In the genomic region with DNA sequence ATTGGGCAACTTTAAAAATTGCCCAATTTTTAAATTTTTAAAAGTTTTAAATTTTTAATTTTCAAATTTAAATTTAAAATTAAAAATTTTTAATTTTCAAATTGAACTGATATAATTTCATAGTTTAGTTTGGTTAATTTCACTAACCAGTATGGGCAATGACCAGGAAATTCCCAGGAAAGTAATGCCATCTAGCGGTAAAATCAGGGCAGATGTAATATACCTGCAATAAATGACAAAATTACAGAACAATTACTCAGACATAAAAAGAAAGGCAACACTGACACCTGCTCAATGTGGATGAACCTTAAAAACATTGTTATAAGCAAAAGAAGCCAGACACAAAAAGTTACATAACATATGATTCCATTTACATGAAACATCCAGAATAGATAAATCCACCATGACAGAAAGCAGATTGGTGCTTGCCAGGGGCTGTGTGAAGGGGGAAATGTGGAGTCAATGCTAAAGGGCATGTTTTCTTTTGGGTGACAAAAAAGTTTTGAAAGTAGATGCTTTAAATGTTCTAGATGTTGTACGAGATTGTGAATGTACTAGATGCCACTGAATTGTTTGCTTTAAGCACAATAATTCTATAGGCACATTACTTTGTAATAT, we compare ENCODE assay signal across 8 cellular contexts. TPM values are rescaled to one million over a fixed set of nuclear protein-coding genes. Genes with fewer than 3 reads are reported as not detected.
DNase-seq lines count a peak whose midpoint lies in the region; ATAC-seq, FAIRE-seq and TF ChIP-seq lines count a peak whose summit lies in the region.

No MANE protein-coding gene starts in this region.

- H3K27ac Mint-ChIP-seq in activated CD8-positive, alpha-beta T cell treated with anti-CD3 and anti-CD28 coated beads for 36 hours = no peak overlapping the region

- DNase-seq in AG09309 (ENCODE audit: low read depth) (no peak), NCI-H146 (lab: John Stamatoyannopoulos, UW) (peak; percentile 46), glomerular endothelial cell (ENCODE audit: extremely low read depth, low read depth, low spot score) (peak; percentile 18), renal cortical epithelial cell (ENCODE audit: low read depth) (peak; percentile 57), NCI-H226 (no peak), NCI-H187 (lab: John Stamatoyannopoulos, UW) (no peak)
- peak; percentile 28 for DNase-seq in activated CD8-positive, alpha-beta T cell treated with anti-CD3 and anti-CD28 coated beads for 36 hours

- POLR2A ChIA-PET in activated CD8-positive, alpha-beta T cell treated with anti-CD3 and anti-CD28 coated beads for 36 hours (lab: Charles Lee) = interaction anchor here (1.3 kb wide), 1 partner anchor 140 kb away, joined by 4 read pairs; no protein-coding TSS in a partner anchor

- peak; percentile 45 for ATAC-seq in activated CD8-positive, alpha-beta T cell treated with anti-CD3 and anti-CD28 coated beads for 36 hours

- no peak overlapping the region for H3K4me3 ChIP-seq in AG09309 (ENCODE audit: control insufficient read depth, low read depth, low read length)

- peak; percentile 55 for TF ChIP-seq CTCF in AG09309 (IDR thresholded peaks at IDR 0.05; ENCODE audit: control insufficient read depth, insufficient read depth, low read depth, low read length, missing control alignments)
- peak; percentile 70 for TF ChIP-seq CTCF in activated CD8-positive, alpha-beta T cell treated with anti-CD3 and anti-CD28 coated beads for 36 hours (IDR thresholded peaks at IDR 0.05)

- H3K4me3 Mint-ChIP-seq in activated CD8-positive, alpha-beta T cell treated with anti-CD3 and anti-CD28 coated beads for 36 hours = no peak overlapping the region

- peak; percentile 97 for FAIRE-seq in G401.6 (lab: Jason Lieb, UNC)

- CTCF ChIA-PET in activated CD8-positive, alpha-beta T cell treated with anti-CD3 and anti-CD28 coated beads for 36 hours (lab: Charles Lee) = interaction anchor here (0.7 to 1.7 kb wide), 8 partner anchors 8 to 346 kb away, joined by 3 to 7 read pairs (median 3); no protein-coding TSS in a partner anchor

- no peaks in the 10 kb centered on the region for H3K9me3 Mint-ChIP-seq in activated CD8-positive, alpha-beta T cell treated with anti-CD3 and anti-CD28 coated beads for 36 hours

- intact Hi-C loops in activated CD8-positive, alpha-beta T cell treated with anti-CD3 and anti-CD28 coated beads for 36 hours (cut with micrococcal nuclease) = loop anchor here (2.0 kb wide), 1 partner anchor 137 kb away; no protein-coding TSS in a partner anchor

- peaks cover 11% of the 10 kb centered on the region for H3K27me3 Mint-ChIP-seq in activated CD8-positive, alpha-beta T cell treated with anti-CD3 and anti-CD28 coated beads for 36 hours

- no peaks in the 10 kb centered on the region for H3K4me1 Mint-ChIP-seq in activated CD8-positive, alpha-beta T cell treated with anti-CD3 and anti-CD28 coated beads for 36 hours (ENCODE audit: low read depth)

- H3K36me3 Mint-ChIP-seq in activated CD8-positive, alpha-beta T cell treated with anti-CD3 and anti-CD28 coated beads for 36 hours (ENCODE audit: low read depth) = no peaks in the 10 kb centered on the region

RNA-seq across cellular contexts. Expression of gene SLC16A12, which starts 28.6 kb away (rescaled TPM):
- not detected for total RNA-seq in activated CD8-positive, alpha-beta T cell treated with anti-CD3 and anti-CD28 coated beads for 36 hours
- 0.58 and 1.6 TPM in 2 replicates for total RNA-seq in glomerular endothelial cell
- total RNA-seq in renal cortical epithelial cell = 27.6 and 110 TPM in 2 replicates

Comparison
In these comparisons a context has a peak if more than half of its experiments do, and no peak if none do; other contexts are left out.
1. DNase-seq: peak in NCI-H146 (single experiment), activated CD8-positive, alpha-beta T cell treated with anti-CD3 and anti-CD28 coated beads for 36 hours (single experiment), glomerular endothelial cell (single experiment) and renal cortical epithelial cell (single experiment); none in AG09309 (single experiment), NCI-H226 (single experiment) and NCI-H187 (0 of 2).
2. RNA of gene SLC16A12, which starts 28.6 kb away (total RNA-seq): 27.6 to 110 TPM in renal cortical epithelial cell; 0.58 to 1.6 TPM in glomerular endothelial cell and not detected in activated CD8-positive, alpha-beta T cell treated with anti-CD3 and anti-CD28 coated beads for 36 hours; every median in the first group is over 10 times any median in the second.